Comparison of ENCODE assay signal across 20 cellular contexts in genomic region chr4:108954880-108955279, GRCh38.
A peak's percentile ranks its signal among the peaks of the same experiment; 100 is the strongest.
DNase-seq lines count a peak whose midpoint lies in the region; ATAC-seq, FAIRE-seq and TF ChIP-seq lines count a peak whose summit lies in the region.
"Had no signal": no experiment of that assay in that cellular context is flagged by ENCODE, and none has a peak within 500 bp of the region (broad histone marks: within the 10 kb centered on the region; RNA-seq: fewer than 3 reads in every experiment).

No MANE protein-coding gene starts in this region.

- in situ Hi-C loops in K562 (cut with MboI) = no loop called here

- H3K36me3 ChIP-seq in HEK293 (ENCODE audit: control insufficient read depth in 2 of 2, insufficient read depth in 1 of 2, low read length in 2 of 2) = no peaks in the 10 kb centered on the region
- no peaks in the 10 kb centered on the region for H3K36me3 ChIP-seq in K562 (ENCODE audit: control insufficient read depth, insufficient read depth, low read length)
- H3K36me3 ChIP-seq: BLaER1 had no signal

- no peaks in the 10 kb centered on the region for H3K36me3 Mint-ChIP-seq in activated naive CD8-positive, alpha-beta T cell treated with anti-CD3 and anti-CD28 coated beads, Interleukin-2, amount 50 U/mL, for 24 hours (ENCODE audit: low read depth)
- H3K36me3 Mint-ChIP-seq: CD4-positive, alpha-beta memory T cell had no signal

- H3K4me3 Mint-ChIP-seq in activated naive CD8-positive, alpha-beta T cell treated with anti-CD3 and anti-CD28 coated beads, Interleukin-2, amount 50 U/mL, for 24 hours = no peak overlapping the region
- H3K4me3 Mint-ChIP-seq: HFFc6 had no signal

- peaks cover 2% of the 10 kb centered on the region for H3K27me3 Mint-ChIP-seq in activated naive CD8-positive, alpha-beta T cell treated with anti-CD3 and anti-CD28 coated beads, Interleukin-2, amount 50 U/mL, for 24 hours

- no peaks in the 10 kb centered on the region for H3K9me1 ChIP-seq in K562 (ENCODE audit: control insufficient read depth, insufficient read depth, low read length)

- DNase-seq in OCI-M1 (lab: John Stamatoyannopoulos, UW) (peak; percentile 58), K562 (ENCODE audit: extremely low read depth in 1 of 4, low spot score in 3 of 4) (peak; percentile 37 to 49 (median 42)), left colon (no peak), NCI-H1694 treated with DMSO at 0.1 percent for 48 hours (lab: John Stamatoyannopoulos, UW) (no peak)
- DNase-seq in activated naive CD8-positive, alpha-beta T cell treated with anti-CD3 and anti-CD28 coated beads, Interleukin-2, amount 50 U/mL, for 24 hours = no peak
- no peak for DNase-seq in stimulated activated CD4-positive, alpha-beta T cell treated with anti-CD3 and anti-CD28 coated beads, Interleukin-4, amount 100 ng/mL, for 24 hours
- DNase-seq: CD4-positive, alpha-beta memory T cell; HFFc6; Kasumi-1; NCI-H1105 treated with DMSO at 0.1 percent for 48 hours; NCI-H1694; NK-92 treated with Interleukin-12 subunit alpha and Interleukin-12 subunit beta, amount 100 ng/mL, for 24 hours; RPMI8226; SIG-M5 had no signal

- WGBS in K562 (ENCODE audit: insufficient coverage, low coverage, missing lambda C conversion rate) = 0% methylated on average over 3 of the region's 3 CpGs

- H3K9me3 ChIP-seq in HEK293 (ENCODE audit: control insufficient read depth, insufficient read depth, low read depth, low read length) (no peaks in the 10 kb centered on the region), K562 (replicated peaks; ENCODE audit: control insufficient read depth, insufficient read depth, low read depth, low read length) (no peaks in the 10 kb centered on the region)
- H3K9me3 ChIP-seq: A549, BLaER1 had no signal

- FAIRE-seq in K562 (lab: Jason Lieb, UNC) = peak; percentile 42
- FAIRE-seq: A549, GM12892, GM18507 had no signal

- BruUV-seq in K562 (replicated peaks; lab: Mats Ljungman, UMichigan) = no TSS peak

- no peak overlapping the region for H2AFZ ChIP-seq in K562 (ENCODE audit: low read depth, low read length)

- no peak for TF ChIP-seq RAD21 in K562 (CRISPR knock-in tag; conservative IDR thresholded peaks at IDR 0.05 in 1 of 2, IDR thresholded peaks at IDR 0.05 in 1 of 2)

- H3K27me3 ChIP-seq in K562 (ENCODE audit: control insufficient read depth in 2 of 2, insufficient read depth in 2 of 2, low read length in 2 of 2) = no peaks in the 10 kb centered on the region
- H3K27me3 ChIP-seq: BLaER1 had no signal

- ATAC-seq in K562 = peak; percentile 42
- ATAC-seq in left colon = peak; percentile 42
- ATAC-seq in GM21529 (IDR thresholded peaks at IDR 0.05; ENCODE audit: unreplicated experiment) = no peak
- ATAC-seq in activated naive CD8-positive, alpha-beta T cell treated with anti-CD3 and anti-CD28 coated beads, Interleukin-2, amount 50 U/mL, for 24 hours = no peak
- ATAC-seq: A549 had no signal

- no peak overlapping the region for H3K9ac ChIP-seq in K562 (ENCODE audit: insufficient read depth in 1 of 2, low read depth in 2 of 2, low read length in 2 of 2)
- H3K9ac ChIP-seq: BLaER1 had no signal

- no peaks in the 10 kb centered on the region for H3K4me1 Mint-ChIP-seq in activated naive CD8-positive, alpha-beta T cell treated with anti-CD3 and anti-CD28 coated beads, Interleukin-2, amount 50 U/mL, for 24 hours
- H3K4me1 Mint-ChIP-seq: CD4-positive, alpha-beta memory T cell had no signal

- POLR2A ChIA-PET in HEK293 (lab: Yijun Ruan, JAX) (no interaction called here), K562 (lab: Yijun Ruan, JAX) (no interaction called here)

- CTCF ChIA-PET in HEK293 (lab: Yijun Ruan, JAX) (no interaction called here), K562 (lab: Yijun Ruan, JAX; ENCODE audit: low intra/inter-chr PET ratio) (no interaction called here)

- no peak for TF ChIP-seq POLR2A in K562 (conservative IDR thresholded peaks at IDR 0.05)

- intact Hi-C loops in K562 (cut with micrococcal nuclease) = no loop called here
- intact Hi-C loops in left colon (cut with DNase I, micrococcal nuclease) = no loop called here

- H3K4me1 ChIP-seq in HEK293 (ENCODE audit: control insufficient read depth, insufficient read depth, low read length) (no peaks in the 10 kb centered on the region), K562 (replicated peaks in 1 of 2; ENCODE audit: control insufficient read depth in 2 of 2, insufficient read depth in 2 of 2, low read length in 2 of 2) (peaks cover 0 to 21% of the 10 kb centered on the region in 2 experiments; a peak in 4 of 5 replicates)
- H3K4me1 ChIP-seq: A549, BLaER1 had no signal

- no peaks in the 10 kb centered on the region for H3K79me2 ChIP-seq in K562 (ENCODE audit: control insufficient read depth, insufficient read depth, low read length)

- TF ChIP-seq EP300 in K562 (IDR thresholded peaks at IDR 0.05; ENCODE audit: low read length) = peak; percentile 58; the same call in 1 of the 2 replicates

- H3K9me3 Mint-ChIP-seq in activated naive CD8-positive, alpha-beta T cell treated with anti-CD3 and anti-CD28 coated beads, Interleukin-2, amount 50 U/mL, for 24 hours = no peaks in the 10 kb centered on the region
- H3K9me3 Mint-ChIP-seq: HFFc6 had no signal

- H4K20me1 ChIP-seq in K562 (replicated peaks; ENCODE audit: control insufficient read depth, insufficient read depth, low read length) = no peaks in the 10 kb centered on the region
- H4K20me1 ChIP-seq: BLaER1 had no signal

- H3K4me2 ChIP-seq in K562 (ENCODE audit: insufficient read depth, low read length) = no peak overlapping the region
- H3K4me2 ChIP-seq: A549, BLaER1 had no signal

- TF ChIP-seq CTCF in HEK293 (tag by site-specific recombination; IDR thresholded peaks at IDR 0.05) (no peak), K562 (IDR thresholded peaks at IDR 0.05 in 2 of 3, conservative IDR thresholded peaks at IDR 0.05 in 1 of 3; ENCODE audit: insufficient read depth in 2 of 3, low read depth in 1 of 3, low read length in 3 of 3) (no peak)

- H3K4me3 ChIP-seq in HEK293 (ENCODE audit: low read depth, low read length) = no peak overlapping the region
- no peak overlapping the region for H3K4me3 ChIP-seq in K562
- H3K4me3 ChIP-seq: A549, BLaER1 had no signal

- no peak overlapping the region for H3K27ac Mint-ChIP-seq in activated naive CD8-positive, alpha-beta T cell treated with anti-CD3 and anti-CD28 coated beads, Interleukin-2, amount 50 U/mL, for 24 hours
- H3K27ac Mint-ChIP-seq: CD4-positive, alpha-beta memory T cell; HFFc6 had no signal

- H3K27ac ChIP-seq in HEK293 (ENCODE audit: extremely low read depth, low read depth, low read length) (no peak overlapping the region), K562 (ENCODE audit: extremely low read depth, low read depth, low read length) (no peak overlapping the region)
- H3K27ac ChIP-seq: A549, BLaER1 had no signal

TF ChIP-seq in HEK293, 187 proteins besides CTCF, POLR2A, EP300 and RAD21:
- TF ChIP-seq, protein P1, sequence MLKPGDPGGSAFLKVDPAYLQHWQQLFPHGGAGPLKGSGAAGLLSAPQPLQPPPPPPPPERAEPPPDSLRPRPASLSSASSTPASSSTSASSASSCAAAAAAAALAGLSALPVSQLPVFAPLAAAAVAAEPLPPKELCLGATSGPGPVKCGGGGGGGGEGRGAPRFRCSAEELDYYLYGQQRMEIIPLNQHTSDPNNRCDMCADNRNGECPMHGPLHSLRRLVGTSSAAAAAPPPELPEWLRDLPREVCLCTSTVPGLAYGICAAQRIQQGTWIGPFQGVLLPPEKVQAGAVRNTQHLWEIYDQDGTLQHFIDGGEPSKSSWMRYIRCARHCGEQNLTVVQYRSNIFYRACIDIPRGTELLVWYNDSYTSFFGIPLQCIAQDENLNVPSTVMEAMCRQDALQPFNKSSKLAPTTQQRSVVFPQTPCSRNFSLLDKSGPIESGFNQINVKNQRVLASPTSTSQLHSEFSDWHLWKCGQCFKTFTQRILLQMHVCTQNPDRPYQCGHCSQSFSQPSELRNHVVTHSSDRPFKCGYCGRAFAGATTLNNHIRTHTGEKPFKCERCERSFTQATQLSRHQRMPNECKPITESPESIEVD (tag by site-specific recombination; IDR thresholded peaks at IDR 0.05) = peak; percentile 15; the same call in 1 of the 2 replicates
- TF ChIP-seq SP7 (tag by site-specific recombination; IDR thresholded peaks at IDR 0.05) = peak; percentile 82
- TF ChIP-seq ZNF776 (tag by site-specific recombination; IDR thresholded peaks at IDR 0.05; ENCODE audit: borderline replicate concordance) = no peak
TF ChIP-seq in HEK293: peak in this region for 2.

TF ChIP-seq in K562, 482 proteins besides CTCF, POLR2A, EP300 and RAD21 (continues in another document):
- peak; percentile 86 for TF ChIP-seq FOSL1 (tag; conservative IDR thresholded peaks at IDR 0.05)
- TF ChIP-seq, protein P2, sequence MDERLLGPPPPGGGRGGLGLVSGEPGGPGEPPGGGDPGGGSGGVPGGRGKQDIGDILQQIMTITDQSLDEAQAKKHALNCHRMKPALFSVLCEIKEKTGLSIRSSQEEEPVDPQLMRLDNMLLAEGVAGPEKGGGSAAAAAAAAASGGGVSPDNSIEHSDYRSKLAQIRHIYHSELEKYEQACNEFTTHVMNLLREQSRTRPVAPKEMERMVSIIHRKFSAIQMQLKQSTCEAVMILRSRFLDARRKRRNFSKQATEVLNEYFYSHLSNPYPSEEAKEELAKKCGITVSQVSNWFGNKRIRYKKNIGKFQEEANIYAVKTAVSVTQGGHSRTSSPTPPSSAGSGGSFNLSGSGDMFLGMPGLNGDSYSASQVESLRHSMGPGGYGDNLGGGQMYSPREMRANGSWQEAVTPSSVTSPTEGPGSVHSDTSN (CRISPR knock-in tag; IDR thresholded peaks at IDR 0.05; ENCODE audit: low read depth) = 0 out of 2 replicates have a peak, but pooled peaks have one; percentile 18
- TF ChIP-seq, protein P2 (tag; conservative IDR thresholded peaks at IDR 0.05; ENCODE audit: low read depth) = no peak
- no peak for TF ChIP-seq MCM2 (IDR thresholded peaks at IDR 0.05; ENCODE audit: low read depth)

Comparison
In these comparisons a context has a peak if more than half of its experiments do, and no peak if none do; other contexts are left out.
1. DNase-seq: peak in OCI-M1 (single experiment) and K562 (4 of 4); none in left colon (0 of 2), activated naive CD8-positive, alpha-beta T cell treated with anti-CD3 and anti-CD28 coated beads, Interleukin-2, amount 50 U/mL, for 24 hours (single experiment), NCI-H1694 treated with DMSO at 0.1 percent for 48 hours (single experiment) and stimulated activated CD4-positive, alpha-beta T cell treated with anti-CD3 and anti-CD28 coated beads, Interleukin-4, amount 100 ng/mL, for 24 hours (single experiment).
2. ATAC-seq: peak in K562 (single experiment) and left colon (single experiment); none in GM21529 (single experiment) and activated naive CD8-positive, alpha-beta T cell treated with anti-CD3 and anti-CD28 coated beads, Interleukin-2, amount 50 U/mL, for 24 hours (single experiment).